1 cellular context compared by ENCODE assay signal in genomic region chr14:20440882-20441281, GRCh38.
TF ChIP-seq lines count a peak whose summit lies in the region.

No MANE protein-coding gene starts in this region.

TF ChIP-seq in K562, 482 proteins besides CTCF, POLR2A, EP300 and RAD21:
- TF ChIP-seq EGR1 (conservative IDR thresholded peaks at IDR 0.05) (0 out of 2 replicates have a peak, but pooled peaks have one; percentile 24), ZFP36 (IDR thresholded peaks at IDR 0.05; ENCODE audit: low read depth, low read length, partially characterized antibody) (no peak), E2F8 (IDR thresholded peaks at IDR 0.05; ENCODE audit: low read depth, partially characterized antibody) (no peak), ZNF140 (CRISPR knock-in tag; IDR thresholded peaks at IDR 0.05) (no peak), ZNF764 (CRISPR knock-in tag; IDR thresholded peaks at IDR 0.05; ENCODE audit: low read depth) (no peak)
TF ChIP-seq in K562: peak in this region for 1.
